Comparison of ENCODE assay signal across 9 cellular contexts in the genomic region with DNA sequence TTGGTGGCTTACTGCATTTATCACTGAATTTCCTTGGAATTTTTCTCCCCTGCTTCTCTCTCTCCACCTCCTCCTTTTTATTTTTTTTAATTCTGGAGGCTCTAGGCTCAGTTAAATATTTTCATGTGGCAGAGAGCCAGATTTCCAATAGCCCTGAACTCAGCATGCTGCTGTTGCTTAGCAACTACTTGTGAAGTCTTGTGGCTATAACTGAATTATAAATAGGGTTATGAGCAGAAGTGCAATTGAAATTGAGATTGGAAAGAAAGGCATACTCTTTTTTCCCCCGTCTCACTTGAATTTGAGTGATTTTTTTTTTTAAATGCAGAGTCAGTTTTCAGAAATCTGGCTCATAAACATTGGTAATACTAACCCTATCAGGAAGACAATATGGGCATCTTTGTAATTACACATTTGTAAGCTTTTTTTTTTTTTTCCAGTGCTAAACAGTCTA. TPM values are rescaled to one million over a fixed set of nuclear protein-coding genes. Genes with fewer than 3 reads are reported as not detected.
DNase-seq lines count a peak whose midpoint lies in the region; ATAC-seq and TF ChIP-seq lines count a peak whose summit lies in the region.
"Had no signal": no experiment of that assay in that cellular context is flagged by ENCODE, and none has a peak within 500 bp of the region (broad histone marks: within the 10 kb centered on the region; RNA-seq: fewer than 3 reads in every experiment).

No MANE protein-coding gene starts in this region.

- no peaks in the 10 kb centered on the region for H3K27me3 ChIP-seq in CD4-positive, CD25-positive, alpha-beta regulatory T cell (ENCODE audit: control insufficient read depth, insufficient read depth, low read length)
- H3K27me3 ChIP-seq in MM.1S (replicated peaks; ENCODE audit: insufficient read depth, low read length), result no peaks in the 10 kb centered on the region

- H3K9me3 ChIP-seq in CD4-positive, CD25-positive, alpha-beta regulatory T cell (ENCODE audit: control insufficient read depth in 2 of 2, low read length in 2 of 2), result no peaks in the 10 kb centered on the region
- H3K9me3 ChIP-seq in MM.1S (replicated peaks; ENCODE audit: insufficient read depth, low read length), result no peaks in the 10 kb centered on the region
- peaks cover 26% of the 10 kb centered on the region; the same call in 1 of the 2 replicates for H3K9me3 ChIP-seq in SK-N-MC (ENCODE audit: low read depth, low read length)

- H3K4me1 ChIP-seq in CD4-positive, CD25-positive, alpha-beta regulatory T cell (ENCODE audit: control insufficient read depth, insufficient read depth, low read length, poor library complexity, severe bottlenecking), result peaks cover 60% of the 10 kb centered on the region
- peaks cover 29% of the 10 kb centered on the region for H3K4me1 ChIP-seq in MM.1S (ENCODE audit: low read length)

- ATAC-seq in CD4-positive, CD25-positive, alpha-beta regulatory T cell (ENCODE audit: low read depth in 2 of 2), result peak in 1 of 2 donors; percentile 35
- ATAC-seq in GM19395 (IDR thresholded peaks at IDR 0.05; ENCODE audit: unreplicated experiment) (peak; percentile 61), natural killer cell (peak; percentile 66 to 75 (median 71))

- peaks cover 7% of the 10 kb centered on the region for H3K36me3 ChIP-seq in CD4-positive, CD25-positive, alpha-beta regulatory T cell (ENCODE audit: control insufficient read depth, insufficient read depth, low read length)
- H3K36me3 ChIP-seq in MM.1S (replicated peaks; ENCODE audit: insufficient read depth, low read length) (no peaks in the 10 kb centered on the region), SK-N-MC (ENCODE audit: insufficient read depth, low read length) (peaks cover 33% of the 10 kb centered on the region)

- H3K27ac ChIP-seq in CD4-positive, CD25-positive, alpha-beta regulatory T cell (ENCODE audit: insufficient read depth, low read length, poor library complexity, severe bottlenecking), result peak overlapping the region; percentile 82
- H3K27ac ChIP-seq in MM.1S (ENCODE audit: low read length), result peak overlapping the region; percentile 29; the same call in 1 of the 2 replicates
- peak overlapping the region; percentile 96 for H3K27ac ChIP-seq in SK-N-MC
- H3K27ac ChIP-seq: HL-60 had no signal

- no peak for TF ChIP-seq CTCF in MM.1S (IDR thresholded peaks at IDR 0.05; ENCODE audit: low read length)
- TF ChIP-seq CTCF in natural killer cell (IDR thresholded peaks at IDR 0.05), result no peak

- peak overlapping the region; percentile 38 to 82 (median 70) for H3K4me3 Mint-ChIP-seq in CD4-positive, CD25-positive, alpha-beta regulatory T cell
- H3K4me3 Mint-ChIP-seq in natural killer cell, result peak overlapping the region; percentile 73

- H3K4me2 ChIP-seq in MM.1S (ENCODE audit: low read depth, low read length), result peak overlapping the region; percentile 28; the same call in 1 of the 2 replicates

- H3K4me3 ChIP-seq in CD4-positive, CD25-positive, alpha-beta regulatory T cell (ENCODE audit: low read depth, low read length), result peak overlapping the region; percentile 64
- H3K4me3 ChIP-seq in MM.1S (ENCODE audit: low read length) (no peak overlapping the region), SK-N-MC (peak overlapping the region; percentile 75)

- H3K27me3 Mint-ChIP-seq in CD4-positive, CD25-positive, alpha-beta regulatory T cell, result no peaks in the 10 kb centered on the region
- no peaks in the 10 kb centered on the region for H3K27me3 Mint-ChIP-seq in natural killer cell (ENCODE audit: low read depth in 2 of 2)

- DNase-seq in CD4-positive, CD25-positive, alpha-beta regulatory T cell, result peak in 2 of 3 donors; percentile 20 to 53
- DNase-seq in MM.1S (peak; percentile 51), SK-N-MC (ENCODE audit: low read depth, low spot score) (peak; percentile 98), epidermal melanocyte (ENCODE audit: insufficient read length, low spot score) (peak; percentile 31), natural killer cell (no peak), HK-2 (ENCODE audit: unreplicated experiment) (no peak)
- DNase-seq in stimulated activated CD4-positive, alpha-beta T cell treated with anti-CD3 and anti-CD28 coated beads, Interleukin-15, amount 100 ng/mL, for 24 hours, result no peak

- peaks cover 0 to 4% (median 0%) of the 10 kb centered on the region in 7 donors for H3K9me3 Mint-ChIP-seq in CD4-positive, CD25-positive, alpha-beta regulatory T cell
- no peaks in the 10 kb centered on the region for H3K9me3 Mint-ChIP-seq in natural killer cell

- H3K9me2 ChIP-seq in MM.1S (replicated peaks; ENCODE audit: insufficient read depth, low read length), result no peaks in the 10 kb centered on the region

- no peak overlapping the region for H2AFZ ChIP-seq in MM.1S (ENCODE audit: low read length)

- intact Hi-C loops in natural killer cell (cut with micrococcal nuclease), result no loop called here

- no peaks in the 10 kb centered on the region for H3F3A ChIP-seq in MM.1S (ENCODE audit: insufficient read depth, low read length)

- peaks cover 94% of the 10 kb centered on the region for H3K79me2 ChIP-seq in MM.1S (ENCODE audit: low read length)

- H3K27ac Mint-ChIP-seq in CD4-positive, CD25-positive, alpha-beta regulatory T cell, result peak overlapping the region; percentile 87 to 95 (median 88)
- H3K27ac Mint-ChIP-seq in natural killer cell, result peak overlapping the region; percentile 85 to 93

- H3K9ac ChIP-seq in MM.1S (ENCODE audit: low read length) (peak overlapping the region; percentile 24; the same call in 1 of the 2 replicates), SK-N-MC (ENCODE audit: insufficient read length) (peak overlapping the region; percentile 63)

- H4K20me1 ChIP-seq in MM.1S (ENCODE audit: insufficient read depth, low read length), result no peaks in the 10 kb centered on the region

- peaks cover 3% of the 10 kb centered on the region for H3K36me3 Mint-ChIP-seq in CD4-positive, CD25-positive, alpha-beta regulatory T cell
- H3K36me3 Mint-ChIP-seq in natural killer cell, result no peaks in the 10 kb centered on the region

- peaks cover 57 to 86% (median 67%) of the 10 kb centered on the region in 4 donors for H3K4me1 Mint-ChIP-seq in CD4-positive, CD25-positive, alpha-beta regulatory T cell
- peaks cover 58 to 66% of the 10 kb centered on the region in 2 donors for H3K4me1 Mint-ChIP-seq in natural killer cell

RNA-seq across cellular contexts. Expression of a gene that starts 38.3 kb away (rescaled TPM):
- total RNA-seq in CD4-positive, CD25-positive, alpha-beta regulatory T cell, result 175 TPM
- 100 to 1,000 TPM in 2 of 4 donors, 10 to 100 TPM in 2; 83.9 to 116 (median 95.0) TPM for polyA plus RNA-seq in CD4-positive, CD25-positive, alpha-beta regulatory T cell
- 100 to 1,000 TPM; 161 to 180 (median 173) TPM for total RNA-seq in natural killer cell

Comparison
In these comparisons a context has a peak if more than half of its experiments do, and no peak if none do; other contexts are left out.
1. DNase-seq: peak in CD4-positive, CD25-positive, alpha-beta regulatory T cell (2 of 3), MM.1S (single experiment), SK-N-MC (single experiment) and epidermal melanocyte (single experiment); none in natural killer cell (single experiment), stimulated activated CD4-positive, alpha-beta T cell treated with anti-CD3 and anti-CD28 coated beads, Interleukin-15, amount 100 ng/mL, for 24 hours (single experiment) and HK-2 (single experiment).
2. H3K27ac ChIP-seq: peak in every context shown above with its lines; median percentile 96 in SK-N-MC; 82 in CD4-positive, CD25-positive, alpha-beta regulatory T cell; 29 in MM.1S.